26 cellular contexts compared by ENCODE assay signal in genomic region chr2:10422732-10423399, GRCh38.
"Had no signal": no experiment of that assay in that cellular context is flagged by ENCODE, and none has a peak within 500 bp of the region (broad histone marks: within the 10 kb centered on the region; RNA-seq: fewer than 3 reads in every experiment).

No MANE protein-coding gene starts in this region.

- H3K27me3 ChIP-seq: esophagus muscularis mucosa, foreskin keratinocyte, gastroesophageal sphincter, heart left ventricle, hepatocyte, left lung, neural progenitor cell, ovary, suprapubic skin, transverse colon, upper lobe of right lung, vagina had no signal

- H3K9me3 Mint-ChIP-seq: naive B cell; natural killer cell treated with Interleukin-12 subunit alpha and Interleukin-12 subunit beta and Interleukin-15 and Interleukin-18, amount 100 ng/mL, for 72 hours; neural progenitor cell; stimulated activated effector memory CD8-positive, alpha-beta T cell treated with anti-CD3 and anti-CD28 coated beads, Interleukin-12 subunit alpha, Interleukin-12 subunit beta, amount 100 ng/mL, for 72 hours; stimulated activated naive CD8-positive, alpha-beta T cell treated with anti-CD3 and anti-CD28 coated beads, Interleukin-15, Interleukin-2, amounts not matched to agents 100 ng/mL and 50 ng/mL, for 24 hours had no signal

- H3K79me2 ChIP-seq: hepatocyte had no signal

- H3K4me1 Mint-ChIP-seq: stimulated activated effector memory CD8-positive, alpha-beta T cell treated with anti-CD3 and anti-CD28 coated beads, Interleukin-12 subunit alpha, Interleukin-12 subunit beta, amount 100 ng/mL, for 72 hours had no signal

- H2AFZ ChIP-seq: hepatocyte, neural progenitor cell had no signal

- H3K4me1 ChIP-seq: foreskin keratinocyte, heart left ventricle, psoas muscle, suprapubic skin, upper lobe of right lung had no signal

- H3K27me3 Mint-ChIP-seq: naive B cell; natural killer cell treated with Interleukin-12 subunit alpha and Interleukin-12 subunit beta and Interleukin-15 and Interleukin-18, amount 100 ng/mL, for 72 hours; stimulated activated naive CD8-positive, alpha-beta T cell treated with anti-CD3 and anti-CD28 coated beads, Interleukin-15, Interleukin-2, amounts not matched to agents 100 ng/mL and 50 ng/mL, for 24 hours had no signal

- H3K9ac ChIP-seq: neural progenitor cell had no signal

- H3K4me2 ChIP-seq: hepatocyte, neural progenitor cell, smooth muscle cell had no signal

- H3K27ac ChIP-seq: coronary artery, esophagus muscularis mucosa, foreskin keratinocyte, gastroesophageal sphincter, heart left ventricle, hepatocyte, left lung, neural progenitor cell, ovary, psoas muscle, suprapubic skin, transverse colon, upper lobe of right lung, vagina had no signal

- H3K9me3 ChIP-seq: esophagus muscularis mucosa, gastroesophageal sphincter, heart left ventricle, left lung, ovary, psoas muscle, suprapubic skin, transverse colon, upper lobe of right lung, vagina had no signal

- H3K36me3 ChIP-seq: neural progenitor cell, ovary had no signal

- ATAC-seq: foreskin keratinocyte; gastroesophageal sphincter; heart left ventricle; left cardiac atrium; left lung; natural killer cell treated with Interleukin-12 subunit alpha and Interleukin-12 subunit beta and Interleukin-15 and Interleukin-18, amount 100 ng/mL, for 72 hours; psoas muscle; sciatic nerve; stimulated activated effector memory CD8-positive, alpha-beta T cell treated with anti-CD3 and anti-CD28 coated beads, Interleukin-12 subunit alpha, Interleukin-12 subunit beta, amount 100 ng/mL, for 72 hours; upper lobe of right lung had no signal

- H3K4me3 ChIP-seq: coronary artery, esophagus muscularis mucosa, gastroesophageal sphincter, heart left ventricle, hepatocyte, left lung, neural progenitor cell, ovary, psoas muscle, smooth muscle cell, suprapubic skin, transverse colon, upper lobe of right lung, vagina had no signal

- H3K36me3 Mint-ChIP-seq: natural killer cell treated with Interleukin-12 subunit alpha and Interleukin-12 subunit beta and Interleukin-15 and Interleukin-18, amount 100 ng/mL, for 72 hours; neural progenitor cell had no signal

- H3K27ac Mint-ChIP-seq: naive B cell; natural killer cell treated with Interleukin-12 subunit alpha and Interleukin-12 subunit beta and Interleukin-15 and Interleukin-18, amount 100 ng/mL, for 72 hours; neural progenitor cell; stimulated activated effector memory CD8-positive, alpha-beta T cell treated with anti-CD3 and anti-CD28 coated beads, Interleukin-12 subunit alpha, Interleukin-12 subunit beta, amount 100 ng/mL, for 72 hours; stimulated activated naive CD8-positive, alpha-beta T cell treated with anti-CD3 and anti-CD28 coated beads, Interleukin-15, Interleukin-2, amounts not matched to agents 100 ng/mL and 50 ng/mL, for 24 hours had no signal

- DNase-seq: dermis blood vessel endothelial cell; effector memory CD4-positive, alpha-beta T cell; foreskin keratinocyte; left cardiac atrium; naive B cell; nucleus accumbens; ovary; psoas muscle; stimulated activated CD4-positive, alpha-beta T cell treated with anti-CD3 and anti-CD28 coated beads, Interleukin-2, amount 100 ng/mL, for 24 hours; stimulated activated CD4-positive, alpha-beta T cell treated with anti-CD3 and anti-CD28 coated beads, Interleukin-4, amount 100 ng/mL, for 24 hours; transverse colon; upper lobe of right lung had no signal

- H3K4me3 Mint-ChIP-seq: natural killer cell treated with Interleukin-12 subunit alpha and Interleukin-12 subunit beta and Interleukin-15 and Interleukin-18, amount 100 ng/mL, for 72 hours; neural progenitor cell; stimulated activated effector memory CD8-positive, alpha-beta T cell treated with anti-CD3 and anti-CD28 coated beads, Interleukin-12 subunit alpha, Interleukin-12 subunit beta, amount 100 ng/mL, for 72 hours; stimulated activated naive CD8-positive, alpha-beta T cell treated with anti-CD3 and anti-CD28 coated beads, Interleukin-15, Interleukin-2, amounts not matched to agents 100 ng/mL and 50 ng/mL, for 24 hours had no signal
